22 cellular contexts compared by ENCODE assay signal in genomic region chr10:9951481-9952257, GRCh38.
"Had no signal": no experiment of that assay in that cellular context is flagged by ENCODE, and none has a peak within 500 bp of the region (broad histone marks: within the 10 kb centered on the region; RNA-seq: fewer than 3 reads in every experiment).

No MANE protein-coding gene starts in this region.

- H3K27me3 ChIP-seq: adrenal gland, body of pancreas, left lung, transverse colon had no signal

- DNase-seq: activated CD4-positive, alpha-beta memory T cell treated with anti-CD3 and anti-CD28 coated beads for 36 hours; activated CD4-positive, alpha-beta T cell treated with anti-CD3 and anti-CD28 coated beads for 36 hours; activated CD8-positive, alpha-beta memory T cell treated with anti-CD3 and anti-CD28 coated beads, Interleukin-2, amount 10 ng/mL, durations not matched to agents 7 days and 5 days; activated effector memory CD4-positive, alpha-beta T cell treated with Interleukin-2 at 50 U/mL for 16 hours; activated naive CD4-positive, alpha-beta T cell treated with anti-CD3 and anti-CD28 coated beads, Interleukin-2, amount 50 U/mL, for 16 hours; activated T-cell treated with anti-CD3 and anti-CD28 coated beads, Interleukin-2, amount 50 U/mL, for 24 hours; adrenal gland; body of pancreas; effector memory CD4-positive, alpha-beta T cell; islet precursor cell; left lung; mammary epithelial cell; naive thymus-derived CD4-positive, alpha-beta T cell; retina; stimulated activated CD4-positive, alpha-beta T cell treated with anti-CD3 and anti-CD28 coated beads, Interleukin-4, amount 100 ng/mL, for 1 hour; stimulated activated naive CD4-positive, alpha-beta T cell treated with Interleukin-2 at 50 U/mL for 16 hours; T-helper 1 cell; T1000; transverse colon; WERI-Rb-1 had no signal

- H3K27ac ChIP-seq: adrenal gland, body of pancreas, epithelial cell of prostate, left lung, transverse colon, WERI-Rb-1 had no signal

- ATAC-seq: activated CD4-positive, alpha-beta T cell treated with anti-CD3 and anti-CD28 coated beads for 36 hours; activated CD8-positive, alpha-beta memory T cell treated with anti-CD3 and anti-CD28 coated beads, Interleukin-2, amount 10 ng/mL, durations not matched to agents 7 days and 5 days; body of pancreas; left lung; naive thymus-derived CD4-positive, alpha-beta T cell; SK-N-SH treated with all-trans-retinoic acid at 6 μM for 48 hours had no signal

- H3K36me3 ChIP-seq: adrenal gland, left lung, transverse colon, WERI-Rb-1 had no signal

- H3K4me1 ChIP-seq: adrenal gland, body of pancreas, left lung, transverse colon had no signal

- H3K9me3 ChIP-seq: adrenal gland, body of pancreas, left lung, transverse colon had no signal

- H3K4me3 ChIP-seq: adrenal gland, body of pancreas, left lung, transverse colon had no signal
